ENCODE assay signal across 8 cellular contexts in the genomic region with DNA sequence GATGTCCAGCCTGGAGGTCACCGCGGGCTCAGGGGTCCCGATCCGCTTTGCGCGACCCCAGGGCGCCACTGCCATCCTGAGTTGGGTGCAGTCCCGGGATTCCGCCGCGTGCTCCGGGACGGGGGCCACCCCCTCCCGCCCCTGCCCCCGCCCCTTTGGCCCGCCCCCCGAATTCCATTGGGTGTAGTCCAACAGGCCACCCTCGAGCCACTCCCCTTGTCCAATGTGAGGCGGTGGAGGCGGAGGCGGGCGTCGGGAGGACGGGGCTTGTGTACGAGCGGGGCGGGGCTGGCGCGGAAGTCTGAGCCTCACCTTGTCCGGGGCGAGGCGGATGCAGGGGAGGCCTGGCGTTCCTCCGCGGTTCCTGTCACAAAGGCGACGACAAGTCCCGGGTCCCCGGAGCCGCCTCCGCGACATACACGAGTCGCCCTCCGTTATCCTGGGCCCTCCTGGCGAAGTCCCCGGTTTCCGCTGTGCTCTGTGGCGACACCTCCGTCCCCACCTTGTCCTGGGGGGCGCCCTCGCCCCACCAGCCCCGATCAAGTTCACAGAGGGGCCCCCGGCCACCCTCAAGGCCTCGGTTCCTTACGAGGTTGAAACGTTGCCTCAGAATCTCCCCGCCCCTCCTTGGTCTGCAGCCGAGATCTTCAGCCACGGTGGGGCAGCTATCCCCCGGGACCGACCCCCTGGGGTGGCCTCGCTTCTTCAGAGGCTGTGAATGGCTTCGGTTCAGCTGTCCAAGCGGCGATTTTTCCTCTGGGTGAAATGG. TPM values are rescaled to one million over a fixed set of nuclear protein-coding genes. Genes with fewer than 3 reads are reported as not detected.
A peak's percentile ranks its signal among the peaks of the same experiment; 100 is the strongest.
DNase-seq lines count a peak whose midpoint lies in the region; ATAC-seq and TF ChIP-seq lines count a peak whose summit lies in the region.

No MANE protein-coding gene starts in this region.

- H3K4me3 Mint-ChIP-seq in activated T-helper 17 cell treated with anti-CD3 and anti-CD28 coated beads, Interleukin-2, amount 50 U/mL, for 72 hours = peak overlapping the region; percentile 90
- H3K4me3 Mint-ChIP-seq in naive thymus-derived CD4-positive, alpha-beta T cell = peak overlapping the region; percentile 84 to 94 (median 89)
- H3K4me3 Mint-ChIP-seq in stimulated activated effector memory CD8-positive, alpha-beta T cell treated with anti-CD3 and anti-CD28 coated beads, Interleukin-12 subunit alpha, Interleukin-12 subunit beta, amount 100 ng/mL, for 72 hours = peak overlapping the region; percentile 95

- no peaks in the 10 kb centered on the region for H4K20me1 ChIP-seq in GM23248 (ENCODE audit: insufficient read depth)
- H4K20me1 ChIP-seq in fibroblast of lung (ENCODE audit: control insufficient read depth, extremely low read depth, insufficient read depth, low read length) = peaks cover 2% of the 10 kb centered on the region

- peak overlapping the region; percentile 98 for H3K4me2 ChIP-seq in GM23248 (ENCODE audit: unreplicated experiment)
- peak overlapping the region; percentile 99 for H3K4me2 ChIP-seq in fibroblast of lung (ENCODE audit: extremely low read depth, insufficient read depth, low read length)

- peaks cover 34% of the 10 kb centered on the region for H3F3A ChIP-seq in GM23248 (ENCODE audit: insufficient read depth)

- POLR2A ChIA-PET in naive thymus-derived CD4-positive, alpha-beta T cell (lab: Charles Lee) = interaction anchor here (0.5 to 1.9 kb wide), 10 partner anchors 12 to 1310 kb away, joined by 3 to 11 read pairs (median 4); partner anchors contain the start of genes ECSIT and ZNF799

- DNase-seq in DMS53 treated with DMSO at 0.1 percent for 48 hours (lab: John Stamatoyannopoulos, UW; ENCODE audit: unreplicated experiment) = peak; percentile 83
- DNase-seq in GM23248 = peak; percentile 98
- DNase-seq in LHCN-M2 (ENCODE audit: low read depth) = peak; percentile 93
- DNase-seq in RPMI7951 (ENCODE audit: low read depth) = peak; percentile 96
- peak; percentile 94 to 95 for DNase-seq in fibroblast of lung (ENCODE audit: low read depth in 2 of 2)
- DNase-seq in naive thymus-derived CD4-positive, alpha-beta T cell = peak; percentile 89 to 97 (median 96)
- DNase-seq in stimulated activated effector memory CD8-positive, alpha-beta T cell treated with anti-CD3 and anti-CD28 coated beads, Interleukin-12 subunit alpha, Interleukin-12 subunit beta, amount 100 ng/mL, for 72 hours (ENCODE audit: low spot score in 2 of 2) = peak; percentile 83 to 97

- CTCF ChIA-PET in naive thymus-derived CD4-positive, alpha-beta T cell (lab: Charles Lee) = interaction anchor here (0.8 to 9.1 kb wide), 2 partner anchors 26 to 55 kb away, joined by 3 to 44 read pairs; no protein-coding TSS in a partner anchor

- peak; percentile 80 for ATAC-seq in activated T-helper 17 cell treated with anti-CD3 and anti-CD28 coated beads, Interleukin-2, amount 50 U/mL, for 72 hours (replicated peaks)
- peak; percentile 90 for ATAC-seq in naive thymus-derived CD4-positive, alpha-beta T cell
- ATAC-seq in stimulated activated effector memory CD8-positive, alpha-beta T cell treated with anti-CD3 and anti-CD28 coated beads, Interleukin-12 subunit alpha, Interleukin-12 subunit beta, amount 100 ng/mL, for 72 hours = peak; percentile 90

- H3K27me3 Mint-ChIP-seq in activated T-helper 17 cell treated with anti-CD3 and anti-CD28 coated beads, Interleukin-2, amount 50 U/mL, for 72 hours = no peaks in the 10 kb centered on the region
- H3K27me3 Mint-ChIP-seq in naive thymus-derived CD4-positive, alpha-beta T cell = peaks cover 0 to 2% (median 0%) of the 10 kb centered on the region in 5 donors

- H3K4me1 ChIP-seq in GM23248 (ENCODE audit: insufficient read depth) = peaks cover 38% of the 10 kb centered on the region
- H3K4me1 ChIP-seq in fibroblast of lung (ENCODE audit: control insufficient read depth, extremely low read depth, insufficient read depth, low read length) = peaks cover 16% of the 10 kb centered on the region
- peaks cover 26 to 43% of the 10 kb centered on the region in 2 donors for H3K4me1 ChIP-seq in naive thymus-derived CD4-positive, alpha-beta T cell (ENCODE audit: control insufficient read depth in 2 of 2, insufficient read depth in 2 of 2, low read length in 2 of 2)

- H3K4me1 Mint-ChIP-seq in activated T-helper 17 cell treated with anti-CD3 and anti-CD28 coated beads, Interleukin-2, amount 50 U/mL, for 72 hours = peaks cover 9% of the 10 kb centered on the region
- H3K4me1 Mint-ChIP-seq in naive thymus-derived CD4-positive, alpha-beta T cell = peaks cover 13 to 51% (median 44%) of the 10 kb centered on the region in 7 donors
- H3K4me1 Mint-ChIP-seq in stimulated activated effector memory CD8-positive, alpha-beta T cell treated with anti-CD3 and anti-CD28 coated beads, Interleukin-12 subunit alpha, Interleukin-12 subunit beta, amount 100 ng/mL, for 72 hours = peaks cover 38% of the 10 kb centered on the region

- H3K36me3 Mint-ChIP-seq in activated T-helper 17 cell treated with anti-CD3 and anti-CD28 coated beads, Interleukin-2, amount 50 U/mL, for 72 hours (ENCODE audit: low read depth) = peaks cover 59% of the 10 kb centered on the region
- peaks cover 0 to 25% (median 4%) of the 10 kb centered on the region in 5 donors for H3K36me3 Mint-ChIP-seq in naive thymus-derived CD4-positive, alpha-beta T cell
- H3K36me3 Mint-ChIP-seq in stimulated activated effector memory CD8-positive, alpha-beta T cell treated with anti-CD3 and anti-CD28 coated beads, Interleukin-12 subunit alpha, Interleukin-12 subunit beta, amount 100 ng/mL, for 72 hours = peaks cover 60% of the 10 kb centered on the region

- H3K9me3 ChIP-seq in GM23248 (ENCODE audit: low read depth) = no peaks in the 10 kb centered on the region
- H3K9me3 ChIP-seq in fibroblast of lung (ENCODE audit: control insufficient read depth, insufficient read depth, low read depth, low read length) = no peaks in the 10 kb centered on the region
- H3K9me3 ChIP-seq in naive thymus-derived CD4-positive, alpha-beta T cell (ENCODE audit: control insufficient read depth in 2 of 3, low read length in 3 of 3) = no peaks in the 10 kb centered on the region

- H3K9me2 ChIP-seq in GM23248 (ENCODE audit: insufficient read depth) = no peaks in the 10 kb centered on the region

- no peaks in the 10 kb centered on the region for H3K27me3 ChIP-seq in GM23248 (replicated peaks; ENCODE audit: insufficient read depth)
- no peaks in the 10 kb centered on the region for H3K27me3 ChIP-seq in fibroblast of lung (ENCODE audit: control insufficient read depth, insufficient read depth, low read length)
- no peaks in the 10 kb centered on the region for H3K27me3 ChIP-seq in naive thymus-derived CD4-positive, alpha-beta T cell (ENCODE audit: control insufficient read depth in 2 of 2, insufficient read depth in 2 of 2, low read length in 2 of 2)

- TF ChIP-seq CTCF in fibroblast of lung (conservative IDR thresholded peaks at IDR 0.05 in 1 of 2, IDR thresholded peaks at IDR 0.05 in 1 of 2; ENCODE audit: low read depth in 1 of 2, low read length in 2 of 2) = no peak

- intact Hi-C loops in naive thymus-derived CD4-positive, alpha-beta T cell (cut with micrococcal nuclease) = loop anchor here (1.0 to 10.0 kb wide), 9 partner anchors 42 to 1702 kb away; partner anchors contain the start of genes CARM1 (in 2 of the 2), CDC37 (in 1 of the 2), CDKN2D (in 1 of the 2) and FBXL12 (in 1 of the 2)

- no peaks in the 10 kb centered on the region for H3K9me3 Mint-ChIP-seq in activated T-helper 17 cell treated with anti-CD3 and anti-CD28 coated beads, Interleukin-2, amount 50 U/mL, for 72 hours
- H3K9me3 Mint-ChIP-seq in naive thymus-derived CD4-positive, alpha-beta T cell = no peaks in the 10 kb centered on the region
- H3K9me3 Mint-ChIP-seq in stimulated activated effector memory CD8-positive, alpha-beta T cell treated with anti-CD3 and anti-CD28 coated beads, Interleukin-12 subunit alpha, Interleukin-12 subunit beta, amount 100 ng/mL, for 72 hours = no peaks in the 10 kb centered on the region

- peak overlapping the region; percentile 93 for H3K27ac ChIP-seq in GM23248
- peak overlapping the region; percentile 99 for H3K27ac ChIP-seq in fibroblast of lung (ENCODE audit: insufficient read depth, low read length)
- peak overlapping the region; percentile 91 for H3K27ac ChIP-seq in naive thymus-derived CD4-positive, alpha-beta T cell (ENCODE audit: low read depth, low read length)

- H3K9ac ChIP-seq in GM23248 (peak overlapping the region; percentile 96), fibroblast of lung (ENCODE audit: insufficient read depth, low read length) (peak overlapping the region; percentile 98)

- peaks cover 39% of the 10 kb centered on the region for H3K79me2 ChIP-seq in GM23248 (ENCODE audit: insufficient read depth)
- H3K79me2 ChIP-seq in fibroblast of lung (ENCODE audit: control insufficient read depth, insufficient read depth, low read length) = peaks cover 58% of the 10 kb centered on the region

- H2AFZ ChIP-seq in GM23248 (peak overlapping the region; percentile 73; the same call in 1 of the 2 replicates), fibroblast of lung (ENCODE audit: low read length) (no peak overlapping the region)

- in situ Hi-C loops in GM23248 (cut with MboI) = no loop called here

- peak overlapping the region; percentile 89 for H3K4me3 ChIP-seq in GM23248
- peak overlapping the region; percentile 82 to 99 (median 92) for H3K4me3 ChIP-seq in fibroblast of lung (replicated peaks in 1 of 4; ENCODE audit: control extremely low read depth in 1 of 4, insufficient read depth in 1 of 4, low read depth in 3 of 4, low read length in 4 of 4)
- H3K4me3 ChIP-seq in naive thymus-derived CD4-positive, alpha-beta T cell (ENCODE audit: low read length) = peak overlapping the region; percentile 83

- H3K36me3 ChIP-seq in GM23248 (ENCODE audit: low read depth) (no peaks in the 10 kb centered on the region), fibroblast of lung (ENCODE audit: control insufficient read depth, insufficient read depth, low read length) (peaks cover 10% of the 10 kb centered on the region)
- no peaks in the 10 kb centered on the region for H3K36me3 ChIP-seq in naive thymus-derived CD4-positive, alpha-beta T cell (ENCODE audit: control insufficient read depth in 2 of 3, insufficient read depth in 3 of 3, low read length in 3 of 3)

- peak overlapping the region; percentile 98 for H3K27ac Mint-ChIP-seq in activated T-helper 17 cell treated with anti-CD3 and anti-CD28 coated beads, Interleukin-2, amount 50 U/mL, for 72 hours
- peak overlapping the region; percentile 88 to 99 (median 96) for H3K27ac Mint-ChIP-seq in naive thymus-derived CD4-positive, alpha-beta T cell
- peak overlapping the region; percentile 98 for H3K27ac Mint-ChIP-seq in stimulated activated effector memory CD8-positive, alpha-beta T cell treated with anti-CD3 and anti-CD28 coated beads, Interleukin-12 subunit alpha, Interleukin-12 subunit beta, amount 100 ng/mL, for 72 hours

- 1% methylated on average over 37 to 64 of the region's 66 CpGs for WGBS in GM23248 (ENCODE audit: low coverage in 1 of 2, low lambda C conversion rate in 2 of 2, missing lambda C conversion rate in 2 of 2), 2 experiments

RNA-seq across cellular contexts. Expression of gene LDLR, which starts 1.2 kb away (rescaled TPM):
- 13.8 and 29.6 TPM in 2 replicates for total RNA-seq in GM23248 (2014; rRNA removed; shearing (Covaris generic))
- 13.8 and 14.6 TPM in 2 replicates for polyA plus RNA-seq in GM23248 (2016; fragmentation: Nextera tagmentation; extraction: Ambion mirVana)
- 48.3 and 64.4 TPM in 2 replicates for total RNA-seq in LHCN-M2 (2014; rRNA removed)
- 32.2 TPM for polyA plus RNA-seq in LHCN-M2 (2012)
- 44.0 and 46.7 TPM in 2 replicates for total RNA-seq in RPMI7951 (2014; rRNA removed; shearing (Covaris generic))
- total RNA-seq in activated T-helper 17 cell treated with anti-CD3 and anti-CD28 coated beads, Interleukin-2, amount 50 U/mL, for 72 hours = 10 to 100 TPM; 63.8 to 83.5 TPM
- total RNA-seq in fibroblast of lung = 204 and 427 TPM in 2 replicates
- polyA plus RNA-seq in fibroblast of lung = 187 and 210 TPM in 2 replicates
- polyA plus RNA-seq in fibroblast of lung (2012) = 185 and 192 TPM in 2 replicates
- polyA minus RNA-seq in fibroblast of lung (ENCODE audit: low replicate concordance) = 434 and 503 TPM in 2 replicates
- total RNA-seq in naive thymus-derived CD4-positive, alpha-beta T cell = 10 to 100 TPM; 29.1 to 90.3 (median 39.0) TPM
- 1 to 10 TPM; 5.5 to 7.0 TPM for polyA plus RNA-seq in naive thymus-derived CD4-positive, alpha-beta T cell

Comparison
In these comparisons a context has a peak if more than half of its experiments do, and no peak if none do; other contexts are left out.
1. Peak in every context shown above with its lines: DNase-seq, ATAC-seq, H3K4me3 ChIP-seq and H3K27ac ChIP-seq.